ENCODE assay signal across 8 cellular contexts in the genomic region with DNA sequence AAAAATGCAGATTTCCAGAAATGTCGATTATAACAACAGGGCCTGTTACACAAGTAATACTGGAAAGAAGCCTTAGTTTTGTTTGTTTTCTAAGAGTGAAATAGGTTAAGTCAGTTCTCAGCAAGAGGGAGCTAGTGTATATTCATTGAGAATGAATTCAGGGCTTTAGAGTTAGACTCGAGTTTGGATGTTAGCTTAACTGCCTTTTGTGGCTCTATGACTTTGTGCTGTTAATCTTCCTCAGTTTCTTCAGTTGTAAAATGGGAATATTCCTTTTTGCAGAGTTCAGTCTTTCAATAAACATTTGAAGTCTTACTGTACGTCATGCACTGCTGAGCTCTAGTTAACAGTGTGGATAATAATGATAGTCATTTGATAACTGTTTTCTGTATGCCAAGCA. TPM values are rescaled to one million over a fixed set of nuclear protein-coding genes. Genes with fewer than 3 reads are reported as not detected.
DNase-seq lines count a peak whose midpoint lies in the region; ATAC-seq and TF ChIP-seq lines count a peak whose summit lies in the region.

No MANE protein-coding gene starts in this region.

- H3K4me3 ChIP-seq in SJCRH30 = peak overlapping the region; percentile 87
- H3K4me3 ChIP-seq in esophagus muscularis mucosa = peak overlapping the region; percentile 61 to 79 (median 72)
- peak overlapping the region; percentile 64 for H3K4me3 ChIP-seq in ovary

- DNase-seq in activated T-cell treated with anti-CD3 and anti-CD28 coated beads, Interleukin-2, amount 50 U/mL, for 4 hours = no peak
- DNase-seq in activated T-cell treated with anti-CD3 and anti-CD28 coated beads, Interleukin-2, amount 50 U/mL, for 1 hour = no peak
- DNase-seq in SJCRH30 (no peak), esophagus muscularis mucosa (ENCODE audit: extremely low spot score) (no peak), ovary (no peak), hypothalamus (lab: John Stamatoyannopoulos, UW) (no peak), EL (no peak), GM03348 (ENCODE audit: low spot score) (no peak)

- no peak for ATAC-seq in activated T-cell treated with anti-CD3 and anti-CD28 coated beads, Interleukin-2, amount 50 U/mL, for 4 hours

- peaks cover 13% of the 10 kb centered on the region for H3K36me3 Mint-ChIP-seq in activated T-cell treated with anti-CD3 and anti-CD28 coated beads, Interleukin-2, amount 50 U/mL, for 4 hours (ENCODE audit: insufficient read depth)

- TF ChIP-seq POLR2A in esophagus muscularis mucosa (IDR thresholded peaks at IDR 0.05; ENCODE audit: low read depth) (no peak), ovary (IDR thresholded peaks at IDR 0.05) (no peak)

- intact Hi-C loops in esophagus muscularis mucosa (cut with DNase I) = loop anchor here (2.0 kb wide), 1 partner anchor 33 kb away; the partner anchor contains the start of gene ANKRD12
- intact Hi-C loops in ovary (cut with DNase I) = loop anchor here in 2 of 4 donors (2.0 to 5.0 kb wide), 2 partner anchors 33 to 34 kb away; partner anchors contain the start of gene ANKRD12 (in 2 of the 2)

- H3K9me3 ChIP-seq in SJCRH30 (replicated peaks) = no peaks in the 10 kb centered on the region
- no peaks in the 10 kb centered on the region for H3K9me3 ChIP-seq in esophagus muscularis mucosa
- no peaks in the 10 kb centered on the region for H3K9me3 ChIP-seq in ovary

- TF ChIP-seq EP300 in esophagus muscularis mucosa (IDR thresholded peaks at IDR 0.05) = no peak
- no peak for TF ChIP-seq EP300 in ovary (IDR thresholded peaks at IDR 0.05)

- H3K9me3 Mint-ChIP-seq in activated T-cell treated with anti-CD3 and anti-CD28 coated beads, Interleukin-2, amount 50 U/mL, for 4 hours = no peaks in the 10 kb centered on the region

- H3K27me3 ChIP-seq in SJCRH30 = no peaks in the 10 kb centered on the region
- no peaks in the 10 kb centered on the region for H3K27me3 ChIP-seq in esophagus muscularis mucosa
- no peaks in the 10 kb centered on the region for H3K27me3 ChIP-seq in ovary

- H3K4me1 Mint-ChIP-seq in activated T-cell treated with anti-CD3 and anti-CD28 coated beads, Interleukin-2, amount 50 U/mL, for 4 hours (ENCODE audit: low read depth) = peaks cover 57% of the 10 kb centered on the region

- H3K36me3 ChIP-seq in SJCRH30 (no peaks in the 10 kb centered on the region), esophagus muscularis mucosa (no peaks in the 10 kb centered on the region), ovary (no peaks in the 10 kb centered on the region)

- H3K27ac ChIP-seq in SJCRH30 (no peak overlapping the region), esophagus muscularis mucosa (replicated peaks in 1 of 4) (peak overlapping the region; percentile 88 to 95 (median 92)), ovary (peak overlapping the region; percentile 64 to 83)

- peak overlapping the region; percentile 91 for H3K4me3 Mint-ChIP-seq in activated T-cell treated with anti-CD3 and anti-CD28 coated beads, Interleukin-2, amount 50 U/mL, for 4 hours

- H3K4me1 ChIP-seq in SJCRH30 (no peaks in the 10 kb centered on the region), esophagus muscularis mucosa (peaks cover 48 to 64% (median 58%) of the 10 kb centered on the region in 4 donors), ovary (ENCODE audit: insufficient read depth) (peaks cover 6% of the 10 kb centered on the region)

- 1% methylated on average over 3 of the region's 3 CpGs for WGBS in esophagus muscularis mucosa
- WGBS in ovary, 3 donors = 1 to 5% (median 4%) methylated on average over 3 of the region's 3 CpGs

- H3K27me3 Mint-ChIP-seq in activated T-cell treated with anti-CD3 and anti-CD28 coated beads, Interleukin-2, amount 50 U/mL, for 4 hours (ENCODE audit: low read depth) = no peaks in the 10 kb centered on the region

- TF ChIP-seq CTCF in esophagus muscularis mucosa (IDR thresholded peaks at IDR 0.05) (peak in 2 of 3 experiments; percentile 45 to 47), ovary (IDR thresholded peaks at IDR 0.05) (no peak)

RNA-seq across cellular contexts. Expression of gene NDUFV2, which starts 1.0 kb away (rescaled TPM):
- total RNA-seq in activated T-cell treated with anti-CD3 and anti-CD28 coated beads, Interleukin-2, amount 50 U/mL, for 4 hours = 100 to 1,000 TPM; 254 to 279 (median 265) TPM
- 111 and 125 TPM in 2 replicates for total RNA-seq in SJCRH30 (2014; rRNA removed; shearing (Covaris generic))
- 100 to 1,000 TPM; 120 to 229 (median 175) TPM for total RNA-seq in esophagus muscularis mucosa
- 10 to 100 TPM; 59.7 to 86.0 (median 65.5) TPM for total RNA-seq in ovary
- polyA plus RNA-seq in ovary = 100 to 1,000 TPM in 1 of 2 donors, 10 to 100 TPM in 1; 86.1 to 135 TPM

RNA-seq across cellular contexts. Expression of gene ANKRD12, which starts 33.1 kb away (rescaled TPM):
- total RNA-seq in activated T-cell treated with anti-CD3 and anti-CD28 coated beads, Interleukin-2, amount 50 U/mL, for 4 hours = 10 to 100 TPM; 49.7 to 62.9 (median 57.7) TPM
- total RNA-seq in SJCRH30 (2014; rRNA removed; shearing (Covaris generic)) = 14.7 and 19.5 TPM in 2 replicates
- total RNA-seq in esophagus muscularis mucosa (100 to 1,000 TPM in 1 of 4 donors, 10 to 100 TPM in 3; 65.2 to 108 (median 92.9) TPM), ovary (100 to 1,000 TPM in 1 of 7 donors, 10 to 100 TPM in 6; 27.0 to 115 (median 76.4) TPM)
- polyA plus RNA-seq in ovary = 10 to 100 TPM in 1 of 2 donors, 1 to 10 TPM in 1; 8.8 to 12.8 TPM

Comparison
In these comparisons a context has a peak if more than half of its experiments do, and no peak if none do; other contexts are left out.
1. CTCF ChIP-seq: peak in esophagus muscularis mucosa (2 of 3); none in ovary (0 of 3).
2. Peak in every context shown above with its lines, with median percentiles within 50 percentile points of each other: H3K4me3 ChIP-seq.